ENCODE assay signal across 8 cellular contexts in genomic region chr3:13073042-13073906, GRCh38. TPM values are rescaled to one million over a fixed set of nuclear protein-coding genes. Genes with fewer than 3 reads are reported as not detected.
DNase-seq lines count a peak whose midpoint lies in the region; ATAC-seq and TF ChIP-seq lines count a peak whose summit lies in the region.

Gene IQSEC1, minus strand, starts transcription at chr3:13073429. Its CDS starts 415 bp downstream, at chr3:13073014.

- TF ChIP-seq CTCF in activated B cell treated with CpG ODN at 0.5 μM for 24 hours (IDR thresholded peaks at IDR 0.05), result no peak
- TF ChIP-seq CTCF in breast epithelium (IDR thresholded peaks at IDR 0.05), result no peak

- no peaks in the 10 kb centered on the region for H3K27me3 Mint-ChIP-seq in activated B cell treated with CpG ODN at 0.5 μM for 24 hours

- peaks cover 62% of the 10 kb centered on the region for H3K4me1 Mint-ChIP-seq in activated B cell treated with CpG ODN at 0.5 μM for 24 hours

- H3K27ac ChIP-seq in breast epithelium, result no peak within 1 kb of the TSS

- H3K27me3 ChIP-seq in breast epithelium, result peaks cover 6 to 39% of the 10 kb centered on the region in 2 donors

- no peaks in the 10 kb centered on the region for H3K36me3 Mint-ChIP-seq in activated B cell treated with CpG ODN at 0.5 μM for 24 hours (ENCODE audit: low read depth)

- no peaks in the 10 kb centered on the region for H3K36me3 ChIP-seq in breast epithelium

- TF ChIP-seq POLR2A in breast epithelium (IDR thresholded peaks at IDR 0.05), result no peak

- peak within 1 kb of the TSS; percentile 85 for H3K27ac Mint-ChIP-seq in activated B cell treated with CpG ODN at 0.5 μM for 24 hours

- POLR2A ChIA-PET in activated B cell treated with CpG ODN at 0.5 μM for 24 hours (lab: Charles Lee), result interaction anchor here (0.9 to 3.2 kb wide), 10 partner anchors 9 to 379 kb away, joined by 3 to 32 read pairs (median 8); no protein-coding TSS in a partner anchor

- H3K4me3 Mint-ChIP-seq in activated B cell treated with CpG ODN at 0.5 μM for 24 hours, result peak within 1 kb of the TSS; percentile 86

- H3K4me1 ChIP-seq in breast epithelium, result no peaks in the 10 kb centered on the region

- no peaks in the 10 kb centered on the region for H3K9me3 Mint-ChIP-seq in activated B cell treated with CpG ODN at 0.5 μM for 24 hours

- CTCF ChIA-PET in activated B cell treated with CpG ODN at 0.5 μM for 24 hours (lab: Charles Lee), result interaction anchor here (0.9 kb wide), 1 partner anchor 19 kb away, joined by 4 read pairs; no protein-coding TSS in a partner anchor

- intact Hi-C loops in activated B cell treated with CpG ODN at 0.5 μM for 24 hours (cut with micrococcal nuclease) (loop anchor here (1.0 to 2.0 kb wide), 3 partner anchors 15 to 78 kb away; no protein-coding TSS in a partner anchor), breast epithelium (cut with DNase I; ENCODE audit: low total_unique reads) (no loop called here)

- H3K9me3 ChIP-seq in breast epithelium, result no peaks in the 10 kb centered on the region

- DNase-seq in NCI-H524 (lab: John Stamatoyannopoulos, UW) (peak; percentile 31 to 85), NCI-H524 treated with DMSO at 0.1 percent for 48 hours (lab: John Stamatoyannopoulos, UW) (no peak), activated B cell treated with CpG ODN at 0.5 μM for 24 hours (peak; percentile 76), breast epithelium (ENCODE audit: low spot score in 2 of 2) (no peak), left kidney (ENCODE audit: low read depth, low spot score) (peak; percentile 89), HUDEP-2 (lab: John Stamatoyannopoulos, UW; ENCODE audit: unreplicated experiment in 76 of 76) (no peak)
- DNase-seq in stimulated activated CD4-positive, alpha-beta T cell treated with anti-CD3 and anti-CD28 coated beads, Interleukin-2, amount 100 ng/mL, for 24 hours, result peak; percentile 70 to 81

- ATAC-seq in HG03280 (IDR thresholded peaks at IDR 0.05; ENCODE audit: unreplicated experiment), result peak; percentile 67
- peak; percentile 66 for ATAC-seq in activated B cell treated with CpG ODN at 0.5 μM for 24 hours (ENCODE audit: low read depth)

- H3K4me3 ChIP-seq in breast epithelium, result peak within 1 kb of the TSS in 2 of 3 donors; percentile 29 to 52

RNA-seq across cellular contexts. Expression of gene IQSEC1, which starts in this region (rescaled TPM):
- 260 and 296 TPM in 2 replicates for total RNA-seq in activated B cell treated with CpG ODN at 0.5 μM for 24 hours
- total RNA-seq in breast epithelium, result 10 to 100 TPM; 26.9 to 45.4 (median 26.9) TPM

Comparison
In these comparisons a context has a peak if more than half of its experiments do, and no peak if none do; other contexts are left out.
1. DNase-seq: peak in NCI-H524 (2 of 2), activated B cell treated with CpG ODN at 0.5 μM for 24 hours (single experiment), left kidney (single experiment) and stimulated activated CD4-positive, alpha-beta T cell treated with anti-CD3 and anti-CD28 coated beads, Interleukin-2, amount 100 ng/mL, for 24 hours (2 of 2); none in NCI-H524 treated with DMSO at 0.1 percent for 48 hours (single experiment), breast epithelium (0 of 2) and HUDEP-2 (0 of 76).